In the genomic region with DNA sequence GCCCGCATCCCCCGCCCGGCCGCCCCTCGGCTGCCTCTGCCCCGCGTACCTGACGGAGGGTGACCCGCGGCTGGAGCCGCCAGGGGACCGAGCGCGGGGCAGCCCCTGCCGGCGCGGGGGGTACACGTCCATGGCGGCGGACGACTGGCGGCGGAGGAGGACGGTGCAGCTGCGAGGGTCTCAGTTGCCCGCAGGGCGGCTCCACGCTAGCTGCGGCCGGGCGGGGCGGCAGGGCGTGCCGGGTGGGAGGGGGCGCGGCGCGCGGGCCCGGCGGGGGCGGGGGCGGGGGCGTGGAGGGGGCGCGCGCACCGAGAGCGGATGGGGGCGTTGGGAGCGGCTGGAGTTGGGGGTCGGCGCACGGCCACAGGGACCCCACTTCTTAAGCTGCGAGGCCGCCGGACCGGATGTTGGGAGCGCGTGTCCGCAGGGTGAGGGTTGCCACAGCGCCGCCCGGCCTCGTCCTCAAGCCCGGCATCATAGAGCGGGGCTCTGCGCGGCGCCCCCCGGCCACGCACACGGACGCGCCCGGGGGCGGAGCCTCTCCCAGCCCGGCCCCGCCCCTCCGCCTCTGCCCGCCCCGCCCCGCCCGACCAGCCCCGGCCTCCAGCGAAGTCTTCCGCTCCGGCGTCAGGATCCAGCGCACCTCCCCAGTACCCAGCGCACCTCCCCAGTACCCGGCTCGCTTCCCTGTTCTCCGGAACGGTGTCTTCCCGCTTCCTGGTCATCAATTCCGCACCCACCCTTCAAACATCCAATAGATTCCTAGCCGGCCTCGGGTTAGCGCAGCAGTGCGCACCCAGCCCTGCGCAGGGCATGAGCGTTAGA, we compare ENCODE assay signal across 1 cellular context.
TF ChIP-seq lines count a peak whose summit lies in the region.

A gene (minus strand): TSS at position 244 of the 825 bp plus-strand sequence. CDS start 112 bp downstream, at position 132.

TF ChIP-seq in HepG2, 621 proteins besides CTCF, POLR2A, EP300 and RAD21 (continued from another document and continues in another):
- TF ChIP-seq, protein P1, sequence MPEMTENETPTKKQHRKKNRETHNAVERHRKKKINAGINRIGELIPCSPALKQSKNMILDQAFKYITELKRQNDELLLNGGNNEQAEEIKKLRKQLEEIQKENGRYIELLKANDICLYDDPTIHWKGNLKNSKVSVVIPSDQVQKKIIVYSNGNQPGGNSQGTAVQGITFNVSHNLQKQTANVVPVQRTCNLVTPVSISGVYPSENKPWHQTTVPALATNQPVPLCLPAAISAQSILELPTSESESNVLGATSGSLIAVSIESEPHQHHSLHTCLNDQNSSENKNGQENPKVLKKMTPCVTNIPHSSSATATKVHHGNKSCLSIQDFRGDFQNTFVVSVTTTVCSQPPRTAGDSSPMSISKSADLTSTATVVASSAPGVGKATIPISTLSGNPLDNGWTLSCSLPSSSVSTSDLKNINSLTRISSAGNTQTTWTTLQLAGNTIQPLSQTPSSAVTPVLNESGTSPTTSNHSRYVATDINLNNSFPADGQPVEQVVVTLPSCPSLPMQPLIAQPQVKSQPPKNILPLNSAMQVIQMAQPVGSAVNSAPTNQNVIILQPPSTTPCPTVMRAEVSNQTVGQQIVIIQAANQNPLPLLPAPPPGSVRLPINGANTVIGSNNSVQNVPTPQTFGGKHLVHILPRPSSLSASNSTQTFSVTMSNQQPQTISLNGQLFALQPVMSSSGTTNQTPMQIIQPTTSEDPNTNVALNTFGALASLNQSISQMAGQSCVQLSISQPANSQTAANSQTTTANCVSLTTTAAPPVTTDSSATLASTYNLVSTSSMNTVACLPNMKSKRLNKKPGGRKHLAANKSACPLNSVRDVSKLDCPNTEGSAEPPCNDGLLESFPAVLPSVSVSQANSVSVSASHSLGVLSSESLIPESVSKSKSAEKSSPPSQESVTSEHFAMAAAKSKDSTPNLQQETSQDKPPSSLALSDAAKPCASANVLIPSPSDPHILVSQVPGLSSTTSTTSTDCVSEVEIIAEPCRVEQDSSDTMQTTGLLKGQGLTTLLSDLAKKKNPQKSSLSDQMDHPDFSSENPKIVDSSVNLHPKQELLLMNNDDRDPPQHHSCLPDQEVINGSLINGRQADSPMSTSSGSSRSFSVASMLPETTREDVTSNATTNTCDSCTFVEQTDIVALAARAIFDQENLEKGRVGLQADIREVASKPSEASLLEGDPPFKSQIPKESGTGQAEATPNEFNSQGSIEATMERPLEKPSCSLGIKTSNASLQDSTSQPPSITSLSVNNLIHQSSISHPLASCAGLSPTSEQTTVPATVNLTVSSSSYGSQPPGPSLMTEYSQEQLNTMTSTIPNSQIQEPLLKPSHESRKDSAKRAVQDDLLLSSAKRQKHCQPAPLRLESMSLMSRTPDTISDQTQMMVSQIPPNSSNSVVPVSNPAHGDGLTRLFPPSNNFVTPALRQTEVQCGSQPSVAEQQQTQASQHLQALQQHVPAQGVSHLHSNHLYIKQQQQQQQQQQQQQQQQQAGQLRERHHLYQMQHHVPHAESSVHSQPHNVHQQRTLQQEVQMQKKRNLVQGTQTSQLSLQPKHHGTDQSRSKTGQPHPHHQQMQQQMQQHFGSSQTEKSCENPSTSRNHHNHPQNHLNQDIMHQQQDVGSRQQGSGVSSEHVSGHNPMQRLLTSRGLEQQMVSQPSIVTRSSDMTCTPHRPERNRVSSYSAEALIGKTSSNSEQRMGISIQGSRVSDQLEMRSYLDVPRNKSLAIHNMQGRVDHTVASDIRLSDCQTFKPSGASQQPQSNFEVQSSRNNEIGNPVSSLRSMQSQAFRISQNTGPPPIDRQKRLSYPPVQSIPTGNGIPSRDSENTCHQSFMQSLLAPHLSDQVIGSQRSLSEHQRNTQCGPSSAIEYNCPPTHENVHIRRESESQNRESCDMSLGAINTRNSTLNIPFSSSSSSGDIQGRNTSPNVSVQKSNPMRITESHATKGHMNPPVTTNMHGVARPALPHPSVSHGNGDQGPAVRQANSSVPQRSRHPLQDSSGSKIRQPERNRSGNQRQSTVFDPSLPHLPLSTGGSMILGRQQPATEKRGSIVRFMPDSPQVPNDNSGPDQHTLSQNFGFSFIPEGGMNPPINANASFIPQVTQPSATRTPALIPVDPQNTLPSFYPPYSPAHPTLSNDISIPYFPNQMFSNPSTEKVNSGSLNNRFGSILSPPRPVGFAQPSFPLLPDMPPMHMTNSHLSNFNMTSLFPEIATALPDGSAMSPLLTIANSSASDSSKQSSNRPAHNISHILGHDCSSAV (CRISPR knock-in tag; IDR thresholded peaks at IDR 0.05; ENCODE audit: borderline replicate concordance) = no peak
- TF ChIP-seq PLRG1 (conservative IDR thresholded peaks at IDR 0.05) (no peak), TSC22D2 (CRISPR knock-in tag; IDR thresholded peaks at IDR 0.05; ENCODE audit: borderline replicate concordance) (peak; percentile 12; the same call in 1 of the 2 replicates), ZZZ3 (CRISPR knock-in tag; IDR thresholded peaks at IDR 0.05; ENCODE audit: borderline replicate concordance) (no peak; the same call in 1 of the 2 replicates), GATA4 (IDR thresholded peaks at IDR 0.05; ENCODE audit: borderline replicate concordance, low read depth) (peak; percentile 28; the same call in 1 of the 2 replicates), KLF9 (CRISPR knock-in tag; IDR thresholded peaks at IDR 0.05; ENCODE audit: low read depth) (no peak), MTA1 (CRISPR knock-in tag; IDR thresholded peaks at IDR 0.05; ENCODE audit: borderline replicate concordance) (peak; percentile 76; the same call in 1 of the 2 replicates), ZNF549 (CRISPR knock-in tag; IDR thresholded peaks at IDR 0.05) (no peak), ZNF616 (CRISPR knock-in tag; IDR thresholded peaks at IDR 0.05; ENCODE audit: low read depth) (peak; percentile 73; the same call in 1 of the 2 replicates), TOE1 (CRISPR knock-in tag; IDR thresholded peaks at IDR 0.05) (peak; percentile 16; the same call in 1 of the 2 replicates), AGO1 (IDR thresholded peaks at IDR 0.05; ENCODE audit: low read depth, low read length, poor library complexity, severe bottlenecking) (peak; percentile 58), MAFK (conservative IDR thresholded peaks at IDR 0.05 in 1 of 2, IDR thresholded peaks at IDR 0.05 in 1 of 2; ENCODE audit: low read length in 2 of 2) (no peak), ZFP82 (CRISPR knock-in tag; IDR thresholded peaks at IDR 0.05; ENCODE audit: borderline replicate concordance) (no peak), DNMT3B (CRISPR knock-in tag; conservative IDR thresholded peaks at IDR 0.05) (0 out of 2 replicates have a peak, but pooled peaks have one; percentile 75), FOSL1 (CRISPR knock-in tag; IDR thresholded peaks at IDR 0.05; ENCODE audit: borderline replicate concordance) (no peak), ZNF761 (CRISPR knock-in tag; conservative IDR thresholded peaks at IDR 0.05) (peak; percentile 89; the same call in 1 of the 2 replicates), ZNF703 (CRISPR knock-in tag; IDR thresholded peaks at IDR 0.05; ENCODE audit: borderline replicate concordance) (no peak), ETV6 (CRISPR knock-in tag; conservative IDR thresholded peaks at IDR 0.05) (no peak; the same call in 1 of the 2 replicates), ATM (IDR thresholded peaks at IDR 0.05; ENCODE audit: borderline replicate concordance) (no peak), JDP2 (CRISPR knock-in tag; IDR thresholded peaks at IDR 0.05; ENCODE audit: borderline replicate concordance) (no peak; the same call in 1 of the 2 replicates), POGZ (CRISPR knock-in tag; IDR thresholded peaks at IDR 0.05) (no peak; the same call in none of the 2 replicates), ZNF737 (CRISPR knock-in tag; IDR thresholded peaks at IDR 0.05; ENCODE audit: borderline replicate concordance) (no peak), SIX1 (CRISPR knock-in tag; IDR thresholded peaks at IDR 0.05; ENCODE audit: borderline replicate concordance) (no peak), ZBTB7B (CRISPR knock-in tag; IDR thresholded peaks at IDR 0.05) (peak; percentile 86), PTBP1 (IDR thresholded peaks at IDR 0.05; ENCODE audit: low read depth, low read length, poor library complexity, severe bottlenecking) (no peak), ZNF747 (CRISPR knock-in tag; IDR thresholded peaks at IDR 0.05; ENCODE audit: borderline replicate concordance) (0 out of 2 replicates have a peak, but pooled peaks have one; percentile 40), NCOR1 (IDR thresholded peaks at IDR 0.05; ENCODE audit: borderline replicate concordance, low read length) (no peak), ZNF709 (CRISPR knock-in tag; IDR thresholded peaks at IDR 0.05) (no peak; the same call in 1 of the 2 replicates), PRPF4 (IDR thresholded peaks at IDR 0.05; ENCODE audit: low read depth, low read length, poor library complexity, severe bottlenecking) (no peak), ZNF253 (CRISPR knock-in tag; IDR thresholded peaks at IDR 0.05; ENCODE audit: borderline replicate concordance) (no peak), ZBTB8A (CRISPR knock-in tag; IDR thresholded peaks at IDR 0.05; ENCODE audit: borderline replicate concordance, low read depth) (0 out of 2 replicates have a peak, but pooled peaks have one; percentile 5)
- TF ChIP-seq, protein P2, sequence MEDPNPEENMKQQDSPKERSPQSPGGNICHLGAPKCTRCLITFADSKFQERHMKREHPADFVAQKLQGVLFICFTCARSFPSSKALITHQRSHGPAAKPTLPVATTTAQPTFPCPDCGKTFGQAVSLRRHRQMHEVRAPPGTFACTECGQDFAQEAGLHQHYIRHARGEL (CRISPR knock-in tag; IDR thresholded peaks at IDR 0.05) = no peak
- TF ChIP-seq, protein P3, sequence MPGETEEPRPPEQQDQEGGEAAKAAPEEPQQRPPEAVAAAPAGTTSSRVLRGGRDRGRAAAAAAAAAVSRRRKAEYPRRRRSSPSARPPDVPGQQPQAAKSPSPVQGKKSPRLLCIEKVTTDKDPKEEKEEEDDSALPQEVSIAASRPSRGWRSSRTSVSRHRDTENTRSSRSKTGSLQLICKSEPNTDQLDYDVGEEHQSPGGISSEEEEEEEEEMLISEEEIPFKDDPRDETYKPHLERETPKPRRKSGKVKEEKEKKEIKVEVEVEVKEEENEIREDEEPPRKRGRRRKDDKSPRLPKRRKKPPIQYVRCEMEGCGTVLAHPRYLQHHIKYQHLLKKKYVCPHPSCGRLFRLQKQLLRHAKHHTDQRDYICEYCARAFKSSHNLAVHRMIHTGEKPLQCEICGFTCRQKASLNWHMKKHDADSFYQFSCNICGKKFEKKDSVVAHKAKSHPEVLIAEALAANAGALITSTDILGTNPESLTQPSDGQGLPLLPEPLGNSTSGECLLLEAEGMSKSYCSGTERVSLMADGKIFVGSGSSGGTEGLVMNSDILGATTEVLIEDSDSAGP (CRISPR knock-in tag; IDR thresholded peaks at IDR 0.05; ENCODE audit: borderline replicate concordance) = peak; percentile 38; the same call in 1 of the 2 replicates
- TF ChIP-seq, protein P4, sequence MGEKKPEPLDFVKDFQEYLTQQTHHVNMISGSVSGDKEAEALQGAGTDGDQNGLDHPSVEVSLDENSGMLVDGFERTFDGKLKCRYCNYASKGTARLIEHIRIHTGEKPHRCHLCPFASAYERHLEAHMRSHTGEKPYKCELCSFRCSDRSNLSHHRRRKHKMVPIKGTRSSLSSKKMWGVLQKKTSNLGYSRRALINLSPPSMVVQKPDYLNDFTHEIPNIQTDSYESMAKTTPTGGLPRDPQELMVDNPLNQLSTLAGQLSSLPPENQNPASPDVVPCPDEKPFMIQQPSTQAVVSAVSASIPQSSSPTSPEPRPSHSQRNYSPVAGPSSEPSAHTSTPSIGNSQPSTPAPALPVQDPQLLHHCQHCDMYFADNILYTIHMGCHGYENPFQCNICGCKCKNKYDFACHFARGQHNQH (CRISPR knock-in tag; IDR thresholded peaks at IDR 0.05) = peak; percentile 87; the same call in 1 of the 2 replicates
- TF ChIP-seq, protein P5, sequence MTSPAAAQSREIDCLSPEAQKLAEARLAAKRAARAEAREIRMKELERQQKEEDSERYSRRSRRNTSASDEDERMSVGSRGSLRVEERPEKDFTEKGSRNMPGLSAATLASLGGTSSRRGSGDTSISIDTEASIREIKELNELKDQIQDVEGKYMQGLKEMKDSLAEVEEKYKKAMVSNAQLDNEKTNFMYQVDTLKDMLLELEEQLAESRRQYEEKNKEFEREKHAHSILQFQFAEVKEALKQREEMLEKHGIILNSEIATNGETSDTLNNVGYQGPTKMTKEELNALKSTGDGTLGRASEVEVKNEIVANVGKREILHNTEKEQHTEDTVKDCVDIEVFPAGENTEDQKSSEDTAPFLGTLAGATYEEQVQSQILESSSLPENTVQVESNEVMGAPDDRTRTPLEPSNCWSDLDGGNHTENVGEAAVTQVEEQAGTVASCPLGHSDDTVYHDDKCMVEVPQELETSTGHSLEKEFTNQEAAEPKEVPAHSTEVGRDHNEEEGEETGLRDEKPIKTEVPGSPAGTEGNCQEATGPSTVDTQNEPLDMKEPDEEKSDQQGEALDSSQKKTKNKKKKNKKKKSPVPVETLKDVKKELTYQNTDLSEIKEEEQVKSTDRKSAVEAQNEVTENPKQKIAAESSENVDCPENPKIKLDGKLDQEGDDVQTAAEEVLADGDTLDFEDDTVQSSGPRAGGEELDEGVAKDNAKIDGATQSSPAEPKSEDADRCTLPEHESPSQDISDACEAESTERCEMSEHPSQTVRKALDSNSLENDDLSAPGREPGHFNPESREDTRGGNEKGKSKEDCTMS (CRISPR knock-in tag; conservative IDR thresholded peaks at IDR 0.05) = no peak
- TF ChIP-seq, protein P6, sequence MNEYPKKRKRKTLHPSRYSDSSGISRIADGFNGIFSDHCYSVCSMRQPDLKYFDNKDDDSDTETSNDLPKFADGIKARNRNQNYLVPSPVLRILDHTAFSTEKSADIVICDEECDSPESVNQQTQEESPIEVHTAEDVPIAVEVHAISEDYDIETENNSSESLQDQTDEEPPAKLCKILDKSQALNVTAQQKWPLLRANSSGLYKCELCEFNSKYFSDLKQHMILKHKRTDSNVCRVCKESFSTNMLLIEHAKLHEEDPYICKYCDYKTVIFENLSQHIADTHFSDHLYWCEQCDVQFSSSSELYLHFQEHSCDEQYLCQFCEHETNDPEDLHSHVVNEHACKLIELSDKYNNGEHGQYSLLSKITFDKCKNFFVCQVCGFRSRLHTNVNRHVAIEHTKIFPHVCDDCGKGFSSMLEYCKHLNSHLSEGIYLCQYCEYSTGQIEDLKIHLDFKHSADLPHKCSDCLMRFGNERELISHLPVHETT (CRISPR knock-in tag; conservative IDR thresholded peaks at IDR 0.05) = peak; percentile 21; the same call in 1 of the 2 replicates
- TF ChIP-seq, protein P7, sequence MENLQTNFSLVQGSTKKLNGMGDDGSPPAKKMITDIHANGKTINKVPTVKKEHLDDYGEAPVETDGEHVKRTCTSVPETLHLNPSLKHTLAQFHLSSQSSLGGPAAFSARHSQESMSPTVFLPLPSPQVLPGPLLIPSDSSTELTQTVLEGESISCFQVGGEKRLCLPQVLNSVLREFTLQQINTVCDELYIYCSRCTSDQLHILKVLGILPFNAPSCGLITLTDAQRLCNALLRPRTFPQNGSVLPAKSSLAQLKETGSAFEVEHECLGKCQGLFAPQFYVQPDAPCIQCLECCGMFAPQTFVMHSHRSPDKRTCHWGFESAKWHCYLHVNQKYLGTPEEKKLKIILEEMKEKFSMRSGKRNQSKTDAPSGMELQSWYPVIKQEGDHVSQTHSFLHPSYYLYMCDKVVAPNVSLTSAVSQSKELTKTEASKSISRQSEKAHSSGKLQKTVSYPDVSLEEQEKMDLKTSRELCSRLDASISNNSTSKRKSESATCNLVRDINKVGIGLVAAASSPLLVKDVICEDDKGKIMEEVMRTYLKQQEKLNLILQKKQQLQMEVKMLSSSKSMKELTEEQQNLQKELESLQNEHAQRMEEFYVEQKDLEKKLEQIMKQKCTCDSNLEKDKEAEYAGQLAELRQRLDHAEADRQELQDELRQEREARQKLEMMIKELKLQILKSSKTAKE (CRISPR knock-in tag; IDR thresholded peaks at IDR 0.05; ENCODE audit: borderline replicate concordance) = peak; percentile 59; the same call in 1 of the 2 replicates
